In genomic region chr10:123249894-123250293, GRCh38 we compare ENCODE assay signal across 18 cellular contexts.
"Had no signal": no experiment of that assay in that cellular context is flagged by ENCODE, and none has a peak within 500 bp of the region (broad histone marks: within the 10 kb centered on the region; RNA-seq: fewer than 3 reads in every experiment).

No MANE protein-coding gene starts in this region.

- H3K4me3 ChIP-seq: body of pancreas, heart right ventricle, sigmoid colon, spleen, upper lobe of right lung had no signal

- H3K9me3 ChIP-seq: body of pancreas, heart right ventricle, sigmoid colon, spleen, upper lobe of right lung had no signal

- H3K4me1 ChIP-seq: body of pancreas, heart right ventricle, sigmoid colon, spleen, upper lobe of right lung had no signal

- H3K27ac ChIP-seq: body of pancreas, heart right ventricle, sigmoid colon, spleen, upper lobe of right lung had no signal

- H3K36me3 ChIP-seq: heart right ventricle, sigmoid colon, spleen, upper lobe of right lung had no signal

- H3K27me3 ChIP-seq: body of pancreas, heart right ventricle, sigmoid colon, spleen, upper lobe of right lung had no signal

- DNase-seq: activated CD4-positive, alpha-beta T cell treated with anti-CD3 and anti-CD28 coated beads, Interleukin-2, amount 10 ng/mL, durations not matched to agents 7 days and 5 days; activated CD4-positive, CD25-positive, alpha-beta regulatory T cell treated with anti-CD3 and anti-CD28 coated beads, Interleukin-2, amount 50 U/mL, for 72 hours; activated CD8-positive, alpha-beta T cell treated with anti-CD3 and anti-CD28 coated beads, Interleukin-2, amount 10 ng/mL, durations not matched to agents 7 days and 5 days; activated gamma-delta T cell treated with Interleukin-2 at 50 U/mL for 16 hours; anterior cingulate cortex; body of pancreas; effector CD8-positive, alpha-beta T cell; erythroblast; heart right ventricle; islet precursor cell; left colon; natural killer cell; retina; sigmoid colon; spleen; stimulated activated CD4-positive, alpha-beta T cell treated with anti-CD3 and anti-CD28 coated beads, Interleukin-4, amount 100 ng/mL, for 24 hours; stimulated activated naive CD8-positive, alpha-beta T cell treated with anti-CD3 and anti-CD28 coated beads, Interleukin-15, Interleukin-2, amounts not matched to agents 100 U/mL and 50 U/mL, for 24 hours; upper lobe of right lung had no signal
